ENCODE assay signal across 17 cellular contexts in genomic region chr9:89702401-89702800, GRCh38.
DNase-seq lines count a peak whose midpoint lies in the region; ATAC-seq, FAIRE-seq and TF ChIP-seq lines count a peak whose summit lies in the region.
"Had no signal": no experiment of that assay in that cellular context is flagged by ENCODE, and none has a peak within 500 bp of the region (broad histone marks: within the 10 kb centered on the region; RNA-seq: fewer than 3 reads in every experiment).

No MANE protein-coding gene starts in this region.

- H3K9me3 Mint-ChIP-seq in activated T-cell treated with anti-CD3 and anti-CD28 coated beads, Interleukin-2, amount 50 U/mL, for 24 hours = no peaks in the 10 kb centered on the region
- no peaks in the 10 kb centered on the region for H3K9me3 Mint-ChIP-seq in activated T-helper 17 cell treated with anti-CD3 and anti-CD28 coated beads, Interleukin-2, amount 50 U/mL, for 72 hours
- no peaks in the 10 kb centered on the region for H3K9me3 Mint-ChIP-seq in memory B cell
- H3K9me3 Mint-ChIP-seq: CD14-positive monocyte, GM23338 had no signal

- H3K27ac Mint-ChIP-seq in activated T-cell treated with anti-CD3 and anti-CD28 coated beads, Interleukin-2, amount 50 U/mL, for 24 hours = peak overlapping the region; percentile 77
- H3K27ac Mint-ChIP-seq in activated T-helper 17 cell treated with anti-CD3 and anti-CD28 coated beads, Interleukin-2, amount 50 U/mL, for 72 hours = peak overlapping the region; percentile 93
- peak overlapping the region; percentile 73 for H3K27ac Mint-ChIP-seq in memory B cell
- H3K27ac Mint-ChIP-seq: CD14-positive monocyte had no signal

- peaks cover 9% of the 10 kb centered on the region for H3K27me3 ChIP-seq in suprapubic skin

- TF ChIP-seq EP300 in suprapubic skin (IDR thresholded peaks at IDR 0.05) = no peak

- H3K27ac ChIP-seq in suprapubic skin = no peak overlapping the region
- H3K27ac ChIP-seq: PC-9 had no signal

- no peaks in the 10 kb centered on the region for H3K9me3 ChIP-seq in suprapubic skin
- H3K9me3 ChIP-seq: Caco-2 had no signal

- WGBS in suprapubic skin = 93% methylated on average over 3 of the region's 3 CpGs

- peak; percentile 49 for FAIRE-seq in GM18507 (lab: Jason Lieb, UNC)

- H3K4me1 ChIP-seq in suprapubic skin = peaks cover 7% of the 10 kb centered on the region
- H3K4me1 ChIP-seq: Caco-2 had no signal

- no peaks in the 10 kb centered on the region for H3K36me3 Mint-ChIP-seq in activated T-cell treated with anti-CD3 and anti-CD28 coated beads, Interleukin-2, amount 50 U/mL, for 24 hours (ENCODE audit: low read depth)
- no peaks in the 10 kb centered on the region for H3K36me3 Mint-ChIP-seq in activated T-helper 17 cell treated with anti-CD3 and anti-CD28 coated beads, Interleukin-2, amount 50 U/mL, for 72 hours (ENCODE audit: low read depth)
- H3K36me3 Mint-ChIP-seq in memory B cell = no peaks in the 10 kb centered on the region
- H3K36me3 Mint-ChIP-seq: CD14-positive monocyte had no signal

- no peak for ATAC-seq in activated T-helper 17 cell treated with anti-CD3 and anti-CD28 coated beads, Interleukin-2, amount 50 U/mL, for 72 hours (replicated peaks)
- no peak for ATAC-seq in memory B cell (ENCODE audit: low read depth)
- ATAC-seq: GM23338 had no signal

- no peak for DNase-seq in activated T-cell treated with anti-CD3 and anti-CD28 coated beads, Interleukin-2, amount 50 U/mL, for 24 hours
- DNase-seq in activated T-cell treated with anti-CD3 and anti-CD28 coated beads, Interleukin-2, amount 50 U/mL, for 1 hour = no peak
- DNase-seq in GM18507 (ENCODE audit: extremely low spot score, insufficient read length, low read depth) = no peak
- no peak for DNase-seq in memory B cell (ENCODE audit: low spot score in 2 of 2)
- no peak for DNase-seq in NCI-H524 (lab: John Stamatoyannopoulos, UW)
- DNase-seq in suprapubic skin (ENCODE audit: low spot score in 2 of 2) = no peak
- no peak for DNase-seq in hepatic stellate cell (ENCODE audit: low spot score)
- DNase-seq: Caco-2, DMS53, Karpas-422, MM.1S, NCI-H1105, NCI-H1694 treated with DMSO at 0.1 percent for 48 hours, PC-9 had no signal

- no peak overlapping the region for H3K4me3 ChIP-seq in suprapubic skin
- H3K4me3 ChIP-seq: GM23338, PC-9 had no signal

- no peak overlapping the region for H3K4me3 Mint-ChIP-seq in activated T-cell treated with anti-CD3 and anti-CD28 coated beads, Interleukin-2, amount 50 U/mL, for 24 hours
- H3K4me3 Mint-ChIP-seq in activated T-helper 17 cell treated with anti-CD3 and anti-CD28 coated beads, Interleukin-2, amount 50 U/mL, for 72 hours = peak overlapping the region; percentile 85
- H3K4me3 Mint-ChIP-seq in memory B cell = no peak overlapping the region
- H3K4me3 Mint-ChIP-seq: CD14-positive monocyte, GM23338 had no signal

- no peaks in the 10 kb centered on the region for H3K27me3 Mint-ChIP-seq in activated T-cell treated with anti-CD3 and anti-CD28 coated beads, Interleukin-2, amount 50 U/mL, for 24 hours
- H3K27me3 Mint-ChIP-seq in activated T-helper 17 cell treated with anti-CD3 and anti-CD28 coated beads, Interleukin-2, amount 50 U/mL, for 72 hours = no peaks in the 10 kb centered on the region
- H3K27me3 Mint-ChIP-seq in memory B cell = peaks cover 5% of the 10 kb centered on the region

- no peaks in the 10 kb centered on the region for H3K36me3 ChIP-seq in suprapubic skin

- no peak for TF ChIP-seq CTCF in suprapubic skin (IDR thresholded peaks at IDR 0.05)

- H3K4me1 Mint-ChIP-seq in activated T-cell treated with anti-CD3 and anti-CD28 coated beads, Interleukin-2, amount 50 U/mL, for 24 hours (ENCODE audit: low read depth) = peaks cover 39% of the 10 kb centered on the region
- peaks cover 25% of the 10 kb centered on the region for H3K4me1 Mint-ChIP-seq in activated T-helper 17 cell treated with anti-CD3 and anti-CD28 coated beads, Interleukin-2, amount 50 U/mL, for 72 hours
- H3K4me1 Mint-ChIP-seq in memory B cell = peaks cover 13% of the 10 kb centered on the region

- TF ChIP-seq POLR2A in suprapubic skin (IDR thresholded peaks at IDR 0.05) = no peak
